Comparison of ENCODE assay signal across 15 cellular contexts in genomic region chr13:110127986-110128511, GRCh38.
DNase-seq lines count a peak whose midpoint lies in the region; ATAC-seq and TF ChIP-seq lines count a peak whose summit lies in the region.
"Had no signal": no experiment of that assay in that cellular context is flagged by ENCODE, and none has a peak within 500 bp of the region (broad histone marks: within the 10 kb centered on the region; RNA-seq: fewer than 3 reads in every experiment).

No MANE protein-coding gene starts in this region.

- ATAC-seq in GM18868 (IDR thresholded peaks at IDR 0.05; ENCODE audit: unreplicated experiment): peak; percentile 34
- ATAC-seq in GM18861 (IDR thresholded peaks at IDR 0.05; ENCODE audit: unreplicated experiment): no peak
- ATAC-seq in GM19463 (IDR thresholded peaks at IDR 0.05; ENCODE audit: unreplicated experiment): no peak
- ATAC-seq: activated T-cell treated with anti-CD3 and anti-CD28 coated beads, Interleukin-2, amount 50 U/mL, for 72 hours had no signal

- H3K27ac ChIP-seq in AG04450 (ENCODE audit: low read depth, low read length): peak overlapping the region; percentile 34

- CTCF ChIA-PET in AG04450 (lab: Charles Lee): no interaction called here

- H3K9me3 ChIP-seq in AG04450 (ENCODE audit: control insufficient read depth, insufficient read depth, low read length): peaks cover 13% of the 10 kb centered on the region; the same call in 1 of the 2 replicates

- no peak overlapping the region for H3K4me3 ChIP-seq in AG04450 (ENCODE audit: low read depth, low read length)

- DNase-seq in AG04450 (ENCODE audit: low read depth, low spot score) (no peak), astrocyte of the hippocampus (ENCODE audit: low read depth, low spot score) (peak; percentile 60), lung microvascular endothelial cell (ENCODE audit: low read depth in 2 of 2) (peak; percentile 49 to 80), activated T-cell treated with anti-CD3 and anti-CD28 coated beads for 4 hours (no peak), NCI-H774 (lab: John Stamatoyannopoulos, UW) (no peak)
- DNase-seq: activated CD4-positive, alpha-beta T cell treated with anti-CD3 and anti-CD28 coated beads, Interleukin-2, amount 10 ng/mL, durations not matched to agents 7 days and 5 days; activated T-cell treated with anti-CD3 and anti-CD28 coated beads, Interleukin-2, amount 50 U/mL, for 72 hours; amniotic stem cell; midbrain; NCI-H1417; NCI-H510A; RPMI8226 had no signal

- POLR2A ChIA-PET in AG04450 (lab: Yijun Ruan, JAX): no interaction called here

- no peaks in the 10 kb centered on the region for H3K27me3 ChIP-seq in AG04450 (ENCODE audit: control insufficient read depth, insufficient read depth, low read length)

- no peak for TF ChIP-seq CTCF in AG04450 (IDR thresholded peaks at IDR 0.05; ENCODE audit: low read depth, low read length)

Comparison
In these comparisons a context has a peak if more than half of its experiments do, and no peak if none do; other contexts are left out.
1. DNase-seq: peak in astrocyte of the hippocampus (single experiment) and lung microvascular endothelial cell (2 of 2); none in AG04450 (single experiment), activated T-cell treated with anti-CD3 and anti-CD28 coated beads for 4 hours (single experiment) and NCI-H774 (single experiment).